Comparison of ENCODE assay signal across 1 cellular context in the genomic region with DNA sequence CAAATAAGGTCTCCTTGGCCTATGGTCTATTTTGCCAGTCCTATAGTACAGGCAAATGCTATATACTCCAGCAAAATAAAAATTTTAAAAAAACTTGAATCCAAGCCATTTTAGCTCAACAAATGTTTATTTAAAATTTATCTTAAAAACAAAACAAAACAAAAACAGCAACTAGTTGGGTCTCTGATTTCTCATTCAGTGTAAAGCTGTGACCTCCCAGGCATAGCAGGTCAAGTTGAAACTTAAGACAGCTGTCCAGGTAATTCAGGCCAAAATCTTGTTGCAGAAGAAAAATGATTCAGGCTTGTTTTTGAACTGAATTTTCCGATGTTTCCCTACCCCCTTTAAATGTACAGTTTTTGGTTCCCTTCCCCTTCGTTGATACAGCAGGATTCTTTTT.
TF ChIP-seq lines count a peak whose summit lies in the region.

No MANE protein-coding gene starts in this region.

TF ChIP-seq in K562, 482 proteins besides CTCF, POLR2A, EP300 and RAD21:
- TF ChIP-seq CBX8 (IDR thresholded peaks at IDR 0.05; ENCODE audit: borderline replicate concordance, extremely low read depth, low read depth, low read length, poor library complexity, severe bottlenecking): peak; percentile 97
- TF ChIP-seq BMI1 (IDR thresholded peaks at IDR 0.05; ENCODE audit: low read length): peak; percentile 70; the same call in 1 of the 2 replicates
- no peak for TF ChIP-seq MXI1 (IDR thresholded peaks at IDR 0.05; ENCODE audit: low read depth, low read length)
- peak; percentile 70 for TF ChIP-seq ZFP36 (IDR thresholded peaks at IDR 0.05; ENCODE audit: low read depth, low read length, partially characterized antibody)
TF ChIP-seq in K562: peak in this region for 3.
